ENCODE assay signal across 10 cellular contexts in genomic region chr20:5612476-5613291, GRCh38. TPM values are rescaled to one million over a fixed set of nuclear protein-coding genes. Genes with fewer than 3 reads are reported as not detected.
DNase-seq lines count a peak whose midpoint lies in the region; ATAC-seq, FAIRE-seq and TF ChIP-seq lines count a peak whose summit lies in the region.
"Had no signal": no experiment of that assay in that cellular context is flagged by ENCODE, and none has a peak within 500 bp of the region (broad histone marks: within the 10 kb centered on the region; RNA-seq: fewer than 3 reads in every experiment).

No MANE protein-coding gene starts in this region.

- H3K9me3 ChIP-seq in HepG2 (ENCODE audit: low read length) (no peaks in the 10 kb centered on the region), right lobe of liver (no peaks in the 10 kb centered on the region), left lung (no peaks in the 10 kb centered on the region)

- H3K4me1 ChIP-seq in HepG2 (ENCODE audit: insufficient read depth, low read length) = peaks cover 34% of the 10 kb centered on the region
- H3K4me1 ChIP-seq in right lobe of liver = peaks cover 0 to 11% (median 5%) of the 10 kb centered on the region in 4 donors
- peaks cover 0 to 30% of the 10 kb centered on the region in 2 donors for H3K4me1 ChIP-seq in left lung

- H3K27ac ChIP-seq in HepG2 (ENCODE audit: extremely low read length, insufficient read depth, low read length) (no peak overlapping the region), right lobe of liver (peak overlapping the region in 1 of 3 donors; percentile 37), left lung (peak overlapping the region; percentile 25 to 33)
- H3K27ac ChIP-seq: PC-9 had no signal

- POLR2A ChIA-PET in HepG2 (lab: Yijun Ruan, JAX) = no interaction called here

- ATAC-seq in HepG2 (no peak), right lobe of liver (no peak), left lung (no peak), GM19351 (IDR thresholded peaks at IDR 0.05; ENCODE audit: unreplicated experiment) (no peak)

- no peak for TF ChIP-seq POLR2A in HepG2 (IDR thresholded peaks at IDR 0.05; ENCODE audit: insufficient read depth in 1 of 2, low read depth in 2 of 2, low read length in 2 of 2)
- no peak for TF ChIP-seq POLR2A in right lobe of liver (IDR thresholded peaks at IDR 0.05)

- no peak overlapping the region for H3K4me2 ChIP-seq in HepG2 (ENCODE audit: low read depth, low read length)
- H3K4me2 ChIP-seq: PC-9 had no signal

- no peak for FAIRE-seq in HepG2 (lab: Jason Lieb, UNC)

- intact Hi-C loops in HepG2 (cut with micrococcal nuclease; ENCODE audit: unreplicated experiment) (no loop called here), right lobe of liver (cut with DNase I) (no loop called here), left lung (cut with DNase I) (no loop called here)

- BruUV-seq in HepG2 (replicated peaks; lab: Mats Ljungman, UMichigan) = no TSS peak

- TF ChIP-seq EP300 in HepG2 (IDR thresholded peaks at IDR 0.05; ENCODE audit: low read depth in 2 of 2, low read length in 2 of 2) (no peak), HepG2 (CRISPR knock-in tag; IDR thresholded peaks at IDR 0.05; ENCODE audit: borderline replicate concordance) (no peak)

- no peak for TF ChIP-seq CTCF in HepG2 (CRISPR knock-in tag; IDR thresholded peaks at IDR 0.05)
- TF ChIP-seq CTCF in right lobe of liver (IDR thresholded peaks at IDR 0.05) = no peak
- TF ChIP-seq CTCF in astrocyte of the spinal cord (IDR thresholded peaks at IDR 0.05; ENCODE audit: low read depth, low read length) = no peak
- TF ChIP-seq CTCF in left lung (IDR thresholded peaks at IDR 0.05) = no peak

- H3K4me3 ChIP-seq in HepG2 (replicated peaks in 1 of 3; ENCODE audit: insufficient read depth in 1 of 3, low read depth in 2 of 3, low read length in 3 of 3) (no peak overlapping the region), right lobe of liver (no peak overlapping the region), astrocyte of the spinal cord (ENCODE audit: low read depth, low read length) (no peak overlapping the region), left lung (no peak overlapping the region)
- H3K4me3 ChIP-seq: PC-9 had no signal

- 79% methylated on average over 18 of the region's 18 CpGs for WGBS in HepG2 (ENCODE audit: low lambda C conversion rate)
- 70% methylated on average over 18 of the region's 18 CpGs for WGBS in right lobe of liver (ENCODE audit: insufficient coverage, low coverage, low lambda C conversion rate, missing lambda C conversion rate)

- CTCF ChIA-PET in HepG2 (lab: Yijun Ruan, JAX; ENCODE audit: low intra/inter-chr PET ratio, low total read pairs) = no interaction called here

- DNase-seq in HepG2 (ENCODE audit: low spot score) = no peak
- no peak for DNase-seq in right lobe of liver
- DNase-seq in astrocyte of the spinal cord (ENCODE audit: low read depth, low spot score) = peak; percentile 37
- no peak for DNase-seq in left lung
- no peak for DNase-seq in NCI-H1436 treated with DMSO at 0.1 percent for 48 hours (lab: John Stamatoyannopoulos, UW)
- DNase-seq in COR-L47 (lab: John Stamatoyannopoulos, UW) = no peak
- no peak for DNase-seq in pons (ENCODE audit: low spot score)
- DNase-seq: DMS79 treated with DMSO at 0.1 percent for 48 hours, PC-9 had no signal

- no peak for TF ChIP-seq RAD21 in HepG2 (CRISPR knock-in tag; IDR thresholded peaks at IDR 0.05)

- H3K27me3 ChIP-seq in HepG2 (ENCODE audit: control insufficient read depth in 1 of 2, insufficient read depth in 2 of 2, low read length in 2 of 2) (no peaks in the 10 kb centered on the region; a peak in 1 of 5 replicates), right lobe of liver (no peaks in the 10 kb centered on the region), left lung (no peaks in the 10 kb centered on the region)

- H3K9ac ChIP-seq in HepG2 (ENCODE audit: insufficient read depth, low read depth, low read length) = no peak overlapping the region

- H3K79me2 ChIP-seq in HepG2 (ENCODE audit: insufficient read depth, low read length) = peaks cover 24% of the 10 kb centered on the region

- no peaks in the 10 kb centered on the region for H4K20me1 ChIP-seq in HepG2 (ENCODE audit: insufficient read depth, low read length)

- in situ Hi-C loops in HepG2 (cut with HindIII; ENCODE audit: extremely low pct_ligation_motif_present, low pct_unique_long_range_greater_than_20kb) = no loop called here
- in situ Hi-C loops in astrocyte of the spinal cord (cut with HindIII; ENCODE audit: low sequenced_read_pairs) = no loop called here

- no peaks in the 10 kb centered on the region for H3K36me3 ChIP-seq in HepG2 (replicated peaks in 1 of 2; ENCODE audit: control insufficient read depth in 1 of 2, insufficient read depth in 2 of 2, low read length in 2 of 2)
- H3K36me3 ChIP-seq in right lobe of liver = no peaks in the 10 kb centered on the region
- peaks cover 0 to 4% of the 10 kb centered on the region in 2 donors for H3K36me3 ChIP-seq in left lung

- H2AFZ ChIP-seq in HepG2 (ENCODE audit: low read length) = peak overlapping the region; percentile 55
- H2AFZ ChIP-seq: PC-9 had no signal

TF ChIP-seq in HepG2, 621 proteins besides CTCF, POLR2A, EP300 and RAD21:
- TF ChIP-seq MBNL3 (CRISPR knock-in tag; conservative IDR thresholded peaks at IDR 0.05) (no peak), ZNF570 (CRISPR knock-in tag; IDR thresholded peaks at IDR 0.05; ENCODE audit: borderline replicate concordance) (no peak), FOXC1 (CRISPR knock-in tag; IDR thresholded peaks at IDR 0.05; ENCODE audit: borderline replicate concordance) (no peak), SMAD9 (CRISPR knock-in tag; IDR thresholded peaks at IDR 0.05) (no peak), CHD4 (IDR thresholded peaks at IDR 0.05; ENCODE audit: borderline replicate concordance, low read length) (no peak), PAF1 (CRISPR knock-in tag; IDR thresholded peaks at IDR 0.05) (no peak), RAD51 (IDR thresholded peaks at IDR 0.05; ENCODE audit: borderline replicate concordance) (no peak), ZNF530 (CRISPR knock-in tag; IDR thresholded peaks at IDR 0.05; ENCODE audit: low read depth) (no peak), SRSF4 (IDR thresholded peaks at IDR 0.05; ENCODE audit: low read depth, low read length, poor library complexity, severe bottlenecking) (no peak), SRSF1 (optimal IDR thresholded peaks at IDR 0.05; ENCODE audit: low read depth, low read length) (no peak), ZNF564 (CRISPR knock-in tag; IDR thresholded peaks at IDR 0.05) (no peak), RFX1 (IDR thresholded peaks at IDR 0.05) (no peak)

RNA-seq across cellular contexts. Expression of gene GPCPD1, which starts 1.9 kb away (rescaled TPM):
- 9.6 and 12.9 TPM in 2 replicates for total RNA-seq in HepG2 (2016; rRNA removed; fragmentation: Illumina TruSeq; extraction: Trizol)
- total RNA-seq in HepG2 (2016; cell fraction: cytosol; rRNA removed; fragmentation: Illumina TruSeq; extraction: Trizol; ENCODE audit: low read depth) = 1.7 and 2.0 TPM in 2 replicates
- total RNA-seq in HepG2 (2016; cell fraction: insoluble cytoplasmic fraction; rRNA removed; fragmentation: Illumina TruSeq; extraction: Trizol) = 10.1 and 11.2 TPM in 2 replicates
- total RNA-seq in HepG2 (2016; cell fraction: membrane; rRNA removed; fragmentation: Illumina TruSeq; extraction: Trizol) = 5.0 and 5.2 TPM in 2 replicates
- 17.4 and 18.2 TPM in 2 replicates for total RNA-seq in HepG2 (2016; cell fraction: nucleus; rRNA removed; fragmentation: Illumina TruSeq; extraction: Trizol)
- polyA plus RNA-seq in HepG2 (2011; rRNA removed) = 6.3 and 6.7 TPM in 2 replicates
- 1.8 and 4.4 TPM in 2 replicates for polyA plus RNA-seq in HepG2 (2011; cell fraction: cytosol; rRNA removed)
- polyA plus RNA-seq in HepG2 (2011; cell fraction: nucleus; rRNA removed) = 9.4 and 12.1 TPM in 2 replicates
- 5.0 and 5.1 TPM in 2 replicates for polyA plus RNA-seq in HepG2 (2012)
- polyA plus RNA-seq in HepG2 (2016; cell fraction: cytosol; fragmentation: Illumina TruSeq; extraction: Trizol; ENCODE audit: low read depth) = 0.69 and 0.74 TPM in 2 replicates
- polyA plus RNA-seq in HepG2 (2016; cell fraction: insoluble cytoplasmic fraction; fragmentation: Illumina TruSeq; extraction: Trizol; ENCODE audit: low read depth) = 8.8 and 8.9 TPM in 2 replicates
- polyA plus RNA-seq in HepG2 (2016; cell fraction: membrane; fragmentation: Illumina TruSeq; extraction: Trizol; ENCODE audit: low read depth) = 1.7 and 2.4 TPM in 2 replicates
- polyA plus RNA-seq in HepG2 (2016; cell fraction: nucleus; fragmentation: Illumina TruSeq; extraction: Trizol; ENCODE audit: insufficient read depth, low read depth) = 17.1 and 19.1 TPM in 2 replicates
- 2.9 and 4.9 TPM in 2 replicates for polyA minus RNA-seq in HepG2 (2011; rRNA and poly(A)+ RNA removed; ENCODE audit: low replicate concordance)
- polyA minus RNA-seq in HepG2 (2011; cell fraction: cytosol; rRNA and poly(A)+ RNA removed) = 2.1 and 4.7 TPM in 2 replicates
- polyA minus RNA-seq in HepG2 (2011; cell fraction: nucleus; rRNA and poly(A)+ RNA removed) = 32.1 and 32.7 TPM in 2 replicates
- 1 to 10 TPM; 3.6 to 9.2 (median 5.8) TPM for total RNA-seq in right lobe of liver
- 10 to 100 TPM; 54.7 to 74.6 TPM for total RNA-seq in left lung
